Comparison of ENCODE assay signal across 15 cellular contexts in the genomic region with DNA sequence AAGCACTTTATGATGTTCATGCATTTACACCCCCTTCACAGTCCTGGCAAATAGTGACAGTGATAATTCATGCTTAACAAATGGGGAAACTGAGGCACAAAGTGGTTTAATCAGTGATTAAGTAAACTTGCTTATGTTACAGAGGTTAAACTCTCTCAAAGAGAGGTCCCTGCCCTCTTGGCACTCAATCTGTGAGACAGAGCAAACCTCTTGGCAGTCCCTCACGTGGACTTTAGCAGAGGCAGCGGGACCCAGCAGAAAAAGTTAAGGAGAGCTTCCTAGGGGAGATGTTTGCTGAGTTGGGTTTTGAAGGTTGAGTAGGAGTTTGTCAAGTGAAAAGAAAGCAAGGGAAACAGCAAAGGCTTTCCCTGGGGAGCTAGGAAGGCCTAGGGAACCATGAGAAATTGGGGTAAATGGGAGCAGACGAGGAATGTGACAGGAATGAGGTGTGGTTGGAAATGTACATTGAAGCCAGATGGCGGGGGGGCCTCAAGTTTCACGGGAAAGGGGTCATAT. TPM values are rescaled to one million over a fixed set of nuclear protein-coding genes. Genes with fewer than 3 reads are reported as not detected.
DNase-seq lines count a peak whose midpoint lies in the region; ATAC-seq lines count a peak whose summit lies in the region.
"Had no signal": no experiment of that assay in that cellular context is flagged by ENCODE, and none has a peak within 500 bp of the region (broad histone marks: within the 10 kb centered on the region; RNA-seq: fewer than 3 reads in every experiment).

No MANE protein-coding gene starts in this region.

- H3K4me3 Mint-ChIP-seq in T-helper 2 cell treated with Interferon-gamma antibody and Interleukin-4, amounts not matched to agents 5 μg/mL and 100 μg/mL, for 36 hours, result no peak overlapping the region
- no peak overlapping the region for H3K4me3 Mint-ChIP-seq in activated naive CD8-positive, alpha-beta T cell
- no peak overlapping the region for H3K4me3 Mint-ChIP-seq in activated naive CD8-positive, alpha-beta T cell treated with anti-CD3 and anti-CD28 coated beads for 36 hours
- H3K4me3 Mint-ChIP-seq in activated T-helper 17 cell treated with anti-CD3 and anti-CD28 coated beads, Interleukin-2, amount 50 U/mL, for 72 hours, result peak overlapping the region; percentile 62
- H3K4me3 Mint-ChIP-seq in stimulated activated naive B cell treated with anti-CD40 and anti-IgM and Interleukin-4, amounts not matched to agents 10 μg/mL and 1 μg/mL and 100 μg/mL, for 72 hours, result no peak overlapping the region

- no peaks in the 10 kb centered on the region for H3K27me3 Mint-ChIP-seq in T-helper 2 cell treated with Interferon-gamma antibody and Interleukin-4, amounts not matched to agents 5 μg/mL and 100 μg/mL, for 36 hours (ENCODE audit: low read depth)
- H3K27me3 Mint-ChIP-seq in activated naive CD8-positive, alpha-beta T cell, result no peaks in the 10 kb centered on the region
- no peaks in the 10 kb centered on the region for H3K27me3 Mint-ChIP-seq in activated naive CD8-positive, alpha-beta T cell treated with anti-CD3 and anti-CD28 coated beads for 36 hours
- H3K27me3 Mint-ChIP-seq in activated T-helper 17 cell treated with anti-CD3 and anti-CD28 coated beads, Interleukin-2, amount 50 U/mL, for 72 hours, result no peaks in the 10 kb centered on the region
- H3K27me3 Mint-ChIP-seq in stimulated activated naive B cell treated with anti-CD40 and anti-IgM and Interleukin-4, amounts not matched to agents 10 μg/mL and 1 μg/mL and 100 μg/mL, for 72 hours, result no peaks in the 10 kb centered on the region

- peak overlapping the region; percentile 56 for H3K27ac Mint-ChIP-seq in T-helper 2 cell treated with Interferon-gamma antibody and Interleukin-4, amounts not matched to agents 5 μg/mL and 100 μg/mL, for 36 hours
- H3K27ac Mint-ChIP-seq in activated naive CD8-positive, alpha-beta T cell, result peak overlapping the region; percentile 47
- H3K27ac Mint-ChIP-seq in activated naive CD8-positive, alpha-beta T cell treated with anti-CD3 and anti-CD28 coated beads for 36 hours, result no peak overlapping the region
- peak overlapping the region; percentile 44 for H3K27ac Mint-ChIP-seq in activated T-helper 17 cell treated with anti-CD3 and anti-CD28 coated beads, Interleukin-2, amount 50 U/mL, for 72 hours
- H3K27ac Mint-ChIP-seq in stimulated activated naive B cell treated with anti-CD40 and anti-IgM and Interleukin-4, amounts not matched to agents 10 μg/mL and 1 μg/mL and 100 μg/mL, for 72 hours, result peak overlapping the region; percentile 31

- DNase-seq in T-helper 2 cell treated with Interferon-gamma antibody and Interleukin-4, amounts not matched to agents 5 μg/mL and 100 μg/mL, for 36 hours (ENCODE audit: low spot score), result no peak
- DNase-seq in T-helper 2 cell (no peak), ecto neural progenitor cell (ENCODE audit: low spot score) (no peak), NCI-H1092 treated with DMSO at 0.1 percent for 48 hours (lab: John Stamatoyannopoulos, UW) (no peak)
- no peak for DNase-seq in activated naive CD8-positive, alpha-beta T cell treated with anti-CD3 and anti-CD28 coated beads for 36 hours
- DNase-seq in stimulated activated naive B cell treated with anti-CD40 and anti-IgM and Interleukin-4, amounts not matched to agents 10 μg/mL and 1 μg/mL and 100 μg/mL, for 72 hours, result no peak
- DNase-seq: DMS53, IMR-90, NCI-H1417 treated with DMSO at 0.1 percent for 48 hours, NCI-H2029 treated with DMSO at 0.1 percent for 48 hours, NCI-H524, SIG-M5 had no signal

- H3K36me3 Mint-ChIP-seq in T-helper 2 cell treated with Interferon-gamma antibody and Interleukin-4, amounts not matched to agents 5 μg/mL and 100 μg/mL, for 36 hours (ENCODE audit: low read depth), result peaks cover 29% of the 10 kb centered on the region
- H3K36me3 Mint-ChIP-seq in activated naive CD8-positive, alpha-beta T cell, result peaks cover 1% of the 10 kb centered on the region
- H3K36me3 Mint-ChIP-seq in activated naive CD8-positive, alpha-beta T cell treated with anti-CD3 and anti-CD28 coated beads for 36 hours, result peaks cover 7% of the 10 kb centered on the region
- H3K36me3 Mint-ChIP-seq in activated T-helper 17 cell treated with anti-CD3 and anti-CD28 coated beads, Interleukin-2, amount 50 U/mL, for 72 hours (ENCODE audit: low read depth), result peaks cover under 1% of the 10 kb centered on the region
- H3K36me3 Mint-ChIP-seq in stimulated activated naive B cell treated with anti-CD40 and anti-IgM and Interleukin-4, amounts not matched to agents 10 μg/mL and 1 μg/mL and 100 μg/mL, for 72 hours, result peaks cover 11 to 23% of the 10 kb centered on the region in 2 donors

- ATAC-seq in activated T-helper 17 cell treated with anti-CD3 and anti-CD28 coated beads, Interleukin-2, amount 50 U/mL, for 72 hours (replicated peaks), result no peak
- no peak for ATAC-seq in stimulated activated naive B cell treated with anti-CD40 and anti-IgM and Interleukin-4, amounts not matched to agents 10 μg/mL and 1 μg/mL and 100 μg/mL, for 72 hours (replicated peaks)
- ATAC-seq: HCT116 had no signal

- H3K4me1 Mint-ChIP-seq in T-helper 2 cell treated with Interferon-gamma antibody and Interleukin-4, amounts not matched to agents 5 μg/mL and 100 μg/mL, for 36 hours (ENCODE audit: low read depth), result peaks cover 29% of the 10 kb centered on the region
- peaks cover 20% of the 10 kb centered on the region for H3K4me1 Mint-ChIP-seq in activated naive CD8-positive, alpha-beta T cell (ENCODE audit: low read depth)
- peaks cover 27% of the 10 kb centered on the region for H3K4me1 Mint-ChIP-seq in activated naive CD8-positive, alpha-beta T cell treated with anti-CD3 and anti-CD28 coated beads for 36 hours
- peaks cover 23% of the 10 kb centered on the region for H3K4me1 Mint-ChIP-seq in activated T-helper 17 cell treated with anti-CD3 and anti-CD28 coated beads, Interleukin-2, amount 50 U/mL, for 72 hours
- H3K4me1 Mint-ChIP-seq in stimulated activated naive B cell treated with anti-CD40 and anti-IgM and Interleukin-4, amounts not matched to agents 10 μg/mL and 1 μg/mL and 100 μg/mL, for 72 hours, result peaks cover 27 to 38% of the 10 kb centered on the region in 2 donors

- no peaks in the 10 kb centered on the region for H3K9me3 Mint-ChIP-seq in T-helper 2 cell treated with Interferon-gamma antibody and Interleukin-4, amounts not matched to agents 5 μg/mL and 100 μg/mL, for 36 hours
- H3K9me3 Mint-ChIP-seq in activated naive CD8-positive, alpha-beta T cell (ENCODE audit: low read depth), result no peaks in the 10 kb centered on the region
- H3K9me3 Mint-ChIP-seq in activated naive CD8-positive, alpha-beta T cell treated with anti-CD3 and anti-CD28 coated beads for 36 hours, result no peaks in the 10 kb centered on the region
- no peaks in the 10 kb centered on the region for H3K9me3 Mint-ChIP-seq in activated T-helper 17 cell treated with anti-CD3 and anti-CD28 coated beads, Interleukin-2, amount 50 U/mL, for 72 hours
- H3K9me3 Mint-ChIP-seq in stimulated activated naive B cell treated with anti-CD40 and anti-IgM and Interleukin-4, amounts not matched to agents 10 μg/mL and 1 μg/mL and 100 μg/mL, for 72 hours, result peaks cover 0 to under 1% of the 10 kb centered on the region in 2 donors

RNA-seq across cellular contexts. Expression of a gene that starts 10.7 kb away (rescaled TPM):
- 10 to 100 TPM; 30.8 to 32.9 TPM for total RNA-seq in activated naive CD8-positive, alpha-beta T cell treated with anti-CD3 and anti-CD28 coated beads for 36 hours
- 100 to 1,000 TPM in 1 of 2 donors, 10 to 100 TPM in 1; 89.7 to 124 TPM for total RNA-seq in activated T-helper 17 cell treated with anti-CD3 and anti-CD28 coated beads, Interleukin-2, amount 50 U/mL, for 72 hours

RNA-seq across cellular contexts. Expression of a gene that starts 23.8 kb away (rescaled TPM):
- total RNA-seq in activated naive CD8-positive, alpha-beta T cell treated with anti-CD3 and anti-CD28 coated beads for 36 hours, result not detected
- total RNA-seq in activated T-helper 17 cell treated with anti-CD3 and anti-CD28 coated beads, Interleukin-2, amount 50 U/mL, for 72 hours, result not detected
- total RNA-seq: IMR-90 had no signal

RNA-seq across cellular contexts. Expression of a gene that starts 28.1 kb away (rescaled TPM):
- total RNA-seq in activated naive CD8-positive, alpha-beta T cell treated with anti-CD3 and anti-CD28 coated beads for 36 hours, result not detected
- not detected for total RNA-seq in activated T-helper 17 cell treated with anti-CD3 and anti-CD28 coated beads, Interleukin-2, amount 50 U/mL, for 72 hours
- total RNA-seq: IMR-90 had no signal

RNA-seq across cellular contexts. Expression of a gene that starts 31.0 kb away (rescaled TPM):
- total RNA-seq in activated naive CD8-positive, alpha-beta T cell treated with anti-CD3 and anti-CD28 coated beads for 36 hours, result not detected
- not detected for total RNA-seq in activated T-helper 17 cell treated with anti-CD3 and anti-CD28 coated beads, Interleukin-2, amount 50 U/mL, for 72 hours
- total RNA-seq: IMR-90 had no signal

RNA-seq across cellular contexts. Expression of a gene that starts 35.9 kb away (rescaled TPM):
- total RNA-seq in activated naive CD8-positive, alpha-beta T cell treated with anti-CD3 and anti-CD28 coated beads for 36 hours, result not detected
- not detected for total RNA-seq in activated T-helper 17 cell treated with anti-CD3 and anti-CD28 coated beads, Interleukin-2, amount 50 U/mL, for 72 hours
- total RNA-seq: IMR-90 had no signal
